In the genomic region with DNA sequence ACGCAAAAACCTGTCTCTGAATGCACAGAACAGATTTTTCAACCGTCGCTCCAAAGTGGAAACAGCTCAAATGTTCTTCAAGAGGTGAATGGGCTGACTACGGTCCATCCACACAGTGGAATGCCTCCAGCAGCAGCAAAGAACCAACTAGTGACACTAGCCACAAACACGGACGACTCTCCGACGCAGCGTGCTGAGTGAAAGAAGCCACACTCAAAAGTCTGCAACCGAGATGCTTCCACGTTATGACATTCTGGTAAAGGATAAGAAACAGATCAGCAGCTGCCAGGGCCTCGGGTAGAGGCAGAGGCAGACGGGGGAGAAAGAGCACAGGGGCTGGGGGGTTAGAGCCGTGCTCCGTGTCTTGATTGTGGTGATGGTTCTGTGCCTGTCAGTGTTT, we compare ENCODE assay signal across 14 cellular contexts.
"Had no signal": no experiment of that assay in that cellular context is flagged by ENCODE, and none has a peak within 500 bp of the region (broad histone marks: within the 10 kb centered on the region; RNA-seq: fewer than 3 reads in every experiment).

No MANE protein-coding gene starts in this region.

- H3K27me3 ChIP-seq: adrenal gland had no signal

- H3K4me1 Mint-ChIP-seq: endodermal cell; stimulated activated memory B cell treated with anti-CD40 and anti-IgM and Interleukin-4, amounts not matched to agents 10 μg/mL and 1 μg/mL and 100 μg/mL, for 72 hours had no signal

- H3K27ac Mint-ChIP-seq: activated CD4-positive, alpha-beta memory T cell treated with anti-CD3 and anti-CD28 coated beads for 36 hours; activated CD4-positive, alpha-beta T cell treated with anti-CD3 and anti-CD28 coated beads for 36 hours; activated T-helper 1 cell treated with anti-CD3 and anti-CD28 coated beads, Interleukin-12 subunit alpha, Interleukin-12 subunit beta, Interleukin-2, Interleukin-4 antibody, amounts not matched to agents 30 ng/mL and 10 ng/mL and 1 ng/mL, durations not matched to agents 14 hours and 24 hours and 36 hours; endodermal cell; stimulated activated memory B cell treated with anti-CD40 and anti-IgM and Interleukin-4, amounts not matched to agents 10 μg/mL and 1 μg/mL and 100 μg/mL, for 72 hours; WTC11 had no signal

- H3K27ac ChIP-seq: psoas muscle had no signal

- H3K36me3 Mint-ChIP-seq: stimulated activated memory B cell treated with anti-CD40 and anti-IgM and Interleukin-4, amounts not matched to agents 10 μg/mL and 1 μg/mL and 100 μg/mL, for 72 hours had no signal

- H3K9me3 Mint-ChIP-seq: activated CD4-positive, alpha-beta memory T cell treated with anti-CD3 and anti-CD28 coated beads for 36 hours; activated naive CD4-positive, alpha-beta T cell treated with anti-CD3 and anti-CD28 coated beads, Interleukin-2, amount 50 U/mL, for 72 hours; activated T-helper 1 cell treated with anti-CD3 and anti-CD28 coated beads, Interleukin-12 subunit alpha, Interleukin-12 subunit beta, Interleukin-2, Interleukin-4 antibody, amounts not matched to agents 30 ng/mL and 10 ng/mL and 1 ng/mL, durations not matched to agents 14 hours and 24 hours and 36 hours; endodermal cell; neural crest cell; stimulated activated memory B cell treated with anti-CD40 and anti-IgM and Interleukin-4, amounts not matched to agents 10 μg/mL and 1 μg/mL and 100 μg/mL, for 72 hours; WTC11 had no signal

- DNase-seq: activated gamma-delta T cell treated with Interleukin-2 at 50 U/mL for 16 hours, activated T-cell treated with anti-CD3 and anti-CD28 coated beads for 4 hours, endodermal cell, foreskin melanocyte, head of caudate nucleus, psoas muscle had no signal

- ATAC-seq: stimulated activated memory B cell treated with anti-CD40 and anti-IgM and Interleukin-4, amounts not matched to agents 10 μg/mL and 1 μg/mL and 100 μg/mL, for 72 hours; WTC11 had no signal

- H3K4me3 Mint-ChIP-seq: activated CD4-positive, alpha-beta memory T cell treated with anti-CD3 and anti-CD28 coated beads for 36 hours; activated CD4-positive, alpha-beta T cell treated with anti-CD3 and anti-CD28 coated beads for 36 hours; activated T-helper 1 cell treated with anti-CD3 and anti-CD28 coated beads, Interleukin-12 subunit alpha, Interleukin-12 subunit beta, Interleukin-2, Interleukin-4 antibody, amounts not matched to agents 30 ng/mL and 10 ng/mL and 1 ng/mL, durations not matched to agents 14 hours and 24 hours and 36 hours; endodermal cell; neural crest cell; stimulated activated memory B cell treated with anti-CD40 and anti-IgM and Interleukin-4, amounts not matched to agents 10 μg/mL and 1 μg/mL and 100 μg/mL, for 72 hours; WTC11 had no signal

- H3K9me3 ChIP-seq: adrenal gland, psoas muscle had no signal

- H3K27me3 Mint-ChIP-seq: activated CD4-positive, alpha-beta memory T cell treated with anti-CD3 and anti-CD28 coated beads for 36 hours; activated CD4-positive, alpha-beta T cell treated with anti-CD3 and anti-CD28 coated beads for 36 hours had no signal

- H3K4me3 ChIP-seq: adrenal gland, psoas muscle had no signal
